34 cellular contexts compared by ENCODE assay signal in the genomic region with DNA sequence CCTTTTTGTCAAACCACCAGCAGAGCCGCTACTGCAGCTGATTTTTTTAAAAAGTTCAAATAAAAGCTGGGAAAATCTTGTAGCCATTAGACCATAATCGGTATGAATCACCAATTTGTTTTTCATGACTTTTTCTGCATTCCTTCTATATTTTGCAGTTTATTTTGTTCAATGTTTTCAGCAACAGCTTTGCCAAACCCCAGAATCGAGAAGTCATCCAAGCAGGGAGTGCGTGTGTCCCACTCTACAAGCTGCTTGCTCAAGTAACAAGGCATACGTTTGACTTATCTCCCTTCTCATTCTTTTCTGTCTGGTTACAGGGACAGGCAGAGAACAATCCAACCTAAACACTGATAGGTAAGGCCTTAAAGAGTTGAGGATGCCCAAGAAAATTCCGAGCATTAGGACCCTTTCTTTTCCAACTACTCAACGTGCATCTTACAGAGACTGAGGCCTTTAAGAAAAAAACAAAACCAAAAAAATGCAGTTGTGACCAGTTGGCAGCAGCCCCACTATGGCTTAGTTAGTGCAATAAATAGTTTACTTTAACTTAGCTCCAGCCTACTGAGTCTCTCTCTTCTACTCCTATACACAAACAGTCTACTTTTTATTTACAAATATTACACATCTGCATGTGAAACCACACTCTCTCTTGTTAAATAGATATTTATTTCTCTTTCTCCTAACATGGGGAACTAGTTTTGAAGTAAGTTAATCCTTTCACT.
DNase-seq lines count a peak whose midpoint lies in the region; ATAC-seq, FAIRE-seq and TF ChIP-seq lines count a peak whose summit lies in the region.
"Had no signal": no experiment of that assay in that cellular context is flagged by ENCODE, and none has a peak within 500 bp of the region (broad histone marks: within the 10 kb centered on the region; RNA-seq: fewer than 3 reads in every experiment).

No MANE protein-coding gene starts in this region.

- H3K23ac ChIP-seq in mesenchymal stem cell (ENCODE audit: low read length in 2 of 2): no peak overlapping the region

- H3K27me3 ChIP-seq in astrocyte (ENCODE audit: insufficient read depth, low read length): no peaks in the 10 kb centered on the region
- no peaks in the 10 kb centered on the region for H3K27me3 ChIP-seq in mesenchymal stem cell (ENCODE audit: control insufficient read depth in 1 of 2, insufficient read depth in 1 of 2, low read length in 2 of 2)
- H3K27me3 ChIP-seq: SJSA1, uterus had no signal

- peaks cover 2% of the 10 kb centered on the region for H3K9me3 Mint-ChIP-seq in astrocyte (ENCODE audit: unreplicated experiment)
- H3K9me3 Mint-ChIP-seq: activated CD4-positive, alpha-beta T cell treated with anti-CD3 and anti-CD28 coated beads, Interleukin-2, amount 10 ng/mL, durations not matched to agents 7 days and 5 days; activated naive CD8-positive, alpha-beta T cell treated with anti-CD3 and anti-CD28 coated beads, Interleukin-2, amount 10 ng/mL, durations not matched to agents 7 days and 5 days; central memory CD8-positive, alpha-beta T cell; IgD-negative memory B cell; natural killer cell; WTC11 had no signal

- H3K18ac ChIP-seq in mesenchymal stem cell (ENCODE audit: low read depth in 1 of 2, low read length in 2 of 2): no peak overlapping the region

- no peak overlapping the region for H2BK5ac ChIP-seq in mesenchymal stem cell (ENCODE audit: low read depth, low read length, poor library complexity, severe bottlenecking)

- H2AFZ ChIP-seq in astrocyte (ENCODE audit: low read depth, low read length): no peak overlapping the region
- no peak overlapping the region for H2AFZ ChIP-seq in mesenchymal stem cell (ENCODE audit: low read depth, low read length)

- DNase-seq in GM04503 (ENCODE audit: low read depth) (peak; percentile 82), astrocyte (ENCODE audit: low read depth) (no peak), mesenchymal stem cell (peak; percentile 11), NOMO-1 treated with DMSO at 0.1 percent for 48 hours (lab: John Stamatoyannopoulos, UW; ENCODE audit: unreplicated experiment) (no peak), amygdala (lab: John Stamatoyannopoulos, UW) (no peak), left lobe of liver (ENCODE audit: low spot score) (no peak), caudate nucleus (lab: John Stamatoyannopoulos, UW) (no peak)
- DNase-seq: activated CD4-positive, alpha-beta T cell treated with anti-CD3 and anti-CD28 coated beads, Interleukin-2, amount 10 ng/mL, durations not matched to agents 7 days and 5 days; activated gamma-delta T cell treated with Interleukin-2 at 50 U/mL for 16 hours; activated naive CD8-positive, alpha-beta T cell treated with anti-CD3 and anti-CD28 coated beads, Interleukin-2, amount 10 ng/mL, durations not matched to agents 7 days and 5 days; activated T-cell treated with anti-CD3 and anti-CD28 coated beads, Interleukin-2, amount 50 U/mL, for 1 hour; COR-L47; erythroblast; hippocampal formation; natural killer cell; NCI-H146; NCI-H446 treated with DMSO at 0.1 percent for 48 hours; NCI-H774; nucleus accumbens; psoas muscle; stimulated activated CD4-positive, alpha-beta T cell treated with anti-CD3 and anti-CD28 coated beads, Interleukin-15, amount 100 ng/mL, for 24 hours; stimulated activated CD4-positive, alpha-beta T cell treated with anti-CD3 and anti-CD28 coated beads, Interleukin-4, amount 100 ng/mL, for 4 hours; T-helper 1 cell; uterus had no signal

- no peak for ATAC-seq in left lobe of liver
- ATAC-seq: mucosa of descending colon, natural killer cell, psoas muscle, sciatic nerve, WTC11 had no signal

- H3K4me2 ChIP-seq in astrocyte (ENCODE audit: low read length) (no peak overlapping the region), mesenchymal stem cell (ENCODE audit: low read length, poor library complexity, severe bottlenecking) (no peak overlapping the region)

- H3K9ac ChIP-seq in astrocyte (ENCODE audit: low read length): no peak overlapping the region
- H3K9ac ChIP-seq in mesenchymal stem cell (ENCODE audit: low read length): peak overlapping the region; percentile 77

- H3K4me1 Mint-ChIP-seq in astrocyte (ENCODE audit: low read depth, unreplicated experiment): peaks cover 35% of the 10 kb centered on the region
- H3K4me1 Mint-ChIP-seq: activated CD4-positive, alpha-beta T cell treated with anti-CD3 and anti-CD28 coated beads, Interleukin-2, amount 10 ng/mL, durations not matched to agents 7 days and 5 days; activated naive CD8-positive, alpha-beta T cell treated with anti-CD3 and anti-CD28 coated beads, Interleukin-2, amount 10 ng/mL, durations not matched to agents 7 days and 5 days; central memory CD8-positive, alpha-beta T cell; IgD-negative memory B cell; natural killer cell; WTC11 had no signal

- H3K4me1 ChIP-seq in astrocyte (ENCODE audit: insufficient read depth, low read length) (no peaks in the 10 kb centered on the region), mesenchymal stem cell (ENCODE audit: control insufficient read depth, insufficient read depth, low read depth, low read length) (no peaks in the 10 kb centered on the region)
- H3K4me1 ChIP-seq: psoas muscle, uterus had no signal

- peak; percentile 9 for FAIRE-seq in astrocyte (lab: Jason Lieb, UNC)
- FAIRE-seq: G401.6 had no signal

- H3K36me3 Mint-ChIP-seq in astrocyte (ENCODE audit: low read depth, unreplicated experiment): no peaks in the 10 kb centered on the region
- H3K36me3 Mint-ChIP-seq: activated naive CD8-positive, alpha-beta T cell treated with anti-CD3 and anti-CD28 coated beads, Interleukin-2, amount 10 ng/mL, durations not matched to agents 7 days and 5 days; IgD-negative memory B cell; natural killer cell; WTC11 had no signal

- H2BK15ac ChIP-seq in mesenchymal stem cell (ENCODE audit: low read depth, poor library complexity, severe bottlenecking): no peak overlapping the region

- H3K9me3 ChIP-seq in astrocyte (ENCODE audit: insufficient read depth, low read depth, low read length) (no peaks in the 10 kb centered on the region), mesenchymal stem cell (ENCODE audit: control insufficient read depth, low read length) (no peaks in the 10 kb centered on the region)
- H3K9me3 ChIP-seq: mucosa of descending colon, psoas muscle, SJSA1, uterus had no signal

- H2BK120ac ChIP-seq in mesenchymal stem cell (ENCODE audit: low read depth, low read length): no peak overlapping the region

- no peak overlapping the region for H3K14ac ChIP-seq in mesenchymal stem cell (ENCODE audit: low read length in 2 of 2)

- WGBS in mesenchymal stem cell: 85% methylated on average over 7 of the region's 7 CpGs

- no peak overlapping the region for H4K8ac ChIP-seq in mesenchymal stem cell (ENCODE audit: low read length)

- no peaks in the 10 kb centered on the region for H3K79me2 ChIP-seq in astrocyte (ENCODE audit: insufficient read depth, low read length)

- H3K27ac Mint-ChIP-seq in astrocyte (ENCODE audit: unreplicated experiment): no peak overlapping the region
- H3K27ac Mint-ChIP-seq: activated CD4-positive, alpha-beta T cell treated with anti-CD3 and anti-CD28 coated beads, Interleukin-2, amount 10 ng/mL, durations not matched to agents 7 days and 5 days; activated naive CD8-positive, alpha-beta T cell treated with anti-CD3 and anti-CD28 coated beads, Interleukin-2, amount 10 ng/mL, durations not matched to agents 7 days and 5 days; IgD-negative memory B cell; natural killer cell; WTC11 had no signal

- no peak overlapping the region for H2AK5ac ChIP-seq in mesenchymal stem cell (ENCODE audit: low read length, severe bottlenecking)

- no peaks in the 10 kb centered on the region for H3K36me3 ChIP-seq in astrocyte (ENCODE audit: insufficient read depth, low read length)
- no peaks in the 10 kb centered on the region for H3K36me3 ChIP-seq in mesenchymal stem cell (ENCODE audit: control insufficient read depth in 1 of 2, insufficient read depth in 2 of 2, low read depth in 1 of 2, low read length in 2 of 2)
- H3K36me3 ChIP-seq: SJSA1, uterus had no signal

- no peak overlapping the region for H3K27ac ChIP-seq in astrocyte (ENCODE audit: low read depth, low read length)
- H3K27ac ChIP-seq in mesenchymal stem cell (ENCODE audit: low read length, poor library complexity, severe bottlenecking): no peak overlapping the region
- H3K27ac ChIP-seq in caudate nucleus (ENCODE audit: low read depth, low read length): no peak overlapping the region
- H3K27ac ChIP-seq: C4-2B, psoas muscle, RWPE1, SJSA1, uterus had no signal

- H3K4ac ChIP-seq in mesenchymal stem cell (ENCODE audit: low read depth in 1 of 2, low read length in 2 of 2): no peak overlapping the region

- no peaks in the 10 kb centered on the region for H3K79me1 ChIP-seq in mesenchymal stem cell (replicated peaks; ENCODE audit: low read length, poor library complexity, severe bottlenecking)

- H2BK12ac ChIP-seq in mesenchymal stem cell (ENCODE audit: low read length in 2 of 2): no peak overlapping the region

- no peaks in the 10 kb centered on the region for H4K20me1 ChIP-seq in astrocyte (ENCODE audit: insufficient read depth, low read length)

- no peak overlapping the region for H4K91ac ChIP-seq in mesenchymal stem cell (ENCODE audit: low read length)

- H3K4me3 ChIP-seq in astrocyte (ENCODE audit: insufficient read depth, low read depth, low read length) (no peak overlapping the region), mesenchymal stem cell (ENCODE audit: insufficient read depth in 1 of 2, low read depth in 1 of 2, low read length in 2 of 2) (peak overlapping the region in 1 of 2 experiments; percentile 22)
- H3K4me3 ChIP-seq: lung, mucosa of descending colon, psoas muscle, SJSA1, uterus had no signal

- no peak overlapping the region for H3K4me3 Mint-ChIP-seq in astrocyte (ENCODE audit: unreplicated experiment)
- H3K4me3 Mint-ChIP-seq: activated CD4-positive, alpha-beta T cell treated with anti-CD3 and anti-CD28 coated beads, Interleukin-2, amount 10 ng/mL, durations not matched to agents 7 days and 5 days; activated naive CD8-positive, alpha-beta T cell treated with anti-CD3 and anti-CD28 coated beads, Interleukin-2, amount 10 ng/mL, durations not matched to agents 7 days and 5 days; central memory CD8-positive, alpha-beta T cell; IgD-negative memory B cell; natural killer cell; WTC11 had no signal

- H3K27me3 Mint-ChIP-seq in astrocyte (ENCODE audit: low read depth, unreplicated experiment): no peaks in the 10 kb centered on the region

- TF ChIP-seq CTCF in astrocyte (IDR thresholded peaks at IDR 0.05; ENCODE audit: insufficient read depth, low read depth, low read length): no peak

Comparison
In these comparisons a context has a peak if more than half of its experiments do, and no peak if none do; other contexts are left out.
1. DNase-seq: peak in GM04503 (single experiment) and mesenchymal stem cell (single experiment); none in astrocyte (single experiment), NOMO-1 treated with DMSO at 0.1 percent for 48 hours (single experiment), amygdala (0 of 56), left lobe of liver (single experiment) and caudate nucleus (0 of 61).